Comparison of ENCODE assay signal across 21 cellular contexts in the genomic region with DNA sequence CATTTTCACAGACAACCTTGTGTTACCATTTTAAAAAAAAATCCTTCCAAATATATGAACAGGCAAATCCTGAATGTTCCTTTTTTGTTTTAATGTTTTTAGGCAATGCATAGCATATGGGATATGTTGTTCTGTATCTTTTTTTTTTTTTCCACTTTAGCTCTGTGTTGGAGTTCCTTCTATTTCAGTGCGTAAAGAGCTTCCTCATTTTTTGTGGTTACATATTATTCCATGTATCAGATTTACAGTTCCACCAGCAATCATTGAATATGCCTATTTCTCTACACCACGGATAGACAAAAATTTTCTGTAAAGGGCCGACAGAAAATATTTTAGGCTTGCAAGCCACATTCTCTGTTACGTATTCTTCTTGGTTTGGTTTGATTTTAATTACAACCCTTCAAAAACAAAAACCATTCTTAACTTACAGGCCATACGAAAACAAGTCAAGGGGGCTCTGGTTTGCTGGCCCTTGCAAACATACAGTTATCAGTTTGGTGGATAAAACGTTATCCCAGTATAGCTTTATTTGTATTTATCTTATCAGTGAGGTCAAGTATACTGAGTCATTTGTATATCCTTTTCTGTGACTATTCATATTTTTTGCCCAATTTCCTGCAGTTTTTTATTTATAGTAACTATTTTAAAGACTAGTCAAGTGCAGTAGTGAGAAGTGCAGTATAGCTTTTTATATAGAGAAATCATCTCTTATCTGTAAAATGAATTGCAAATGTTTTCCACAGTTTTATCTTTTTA. TPM values are rescaled to one million over a fixed set of nuclear protein-coding genes. Genes with fewer than 3 reads are reported as not detected.
DNase-seq lines count a peak whose midpoint lies in the region; ATAC-seq lines count a peak whose summit lies in the region.
"Had no signal": no experiment of that assay in that cellular context is flagged by ENCODE, and none has a peak within 500 bp of the region (broad histone marks: within the 10 kb centered on the region; RNA-seq: fewer than 3 reads in every experiment).

No MANE protein-coding gene starts in this region.

- H3K27ac ChIP-seq in mesenchymal stem cell (ENCODE audit: low read length, poor library complexity, severe bottlenecking) = no peak overlapping the region
- H3K27ac ChIP-seq: KMS-11 had no signal

- peaks cover 2% of the 10 kb centered on the region for H3K4me1 ChIP-seq in mesenchymal stem cell (ENCODE audit: control insufficient read depth, insufficient read depth, low read depth, low read length)

- H3K9me3 ChIP-seq in mesenchymal stem cell (ENCODE audit: control insufficient read depth, low read length) = no peaks in the 10 kb centered on the region
- H3K9me3 ChIP-seq: SK-N-SH had no signal

- peaks cover 21 to 58% (median 50%) of the 10 kb centered on the region in 4 donors for H3K4me1 Mint-ChIP-seq in naive thymus-derived CD8-positive, alpha-beta T cell

- H2AK5ac ChIP-seq in mesenchymal stem cell (ENCODE audit: low read length, severe bottlenecking) = no peak overlapping the region

- peaks cover 0 to 3% of the 10 kb centered on the region in 2 experiments for H3K36me3 ChIP-seq in mesenchymal stem cell (ENCODE audit: control insufficient read depth in 1 of 2, insufficient read depth in 2 of 2, low read depth in 1 of 2, low read length in 2 of 2)
- H3K36me3 ChIP-seq: MG63 had no signal

- peaks cover 12% of the 10 kb centered on the region for H3K79me1 ChIP-seq in mesenchymal stem cell (replicated peaks; ENCODE audit: low read length, poor library complexity, severe bottlenecking)

- no peak overlapping the region for H4K8ac ChIP-seq in mesenchymal stem cell (ENCODE audit: low read length)

- H2BK12ac ChIP-seq in mesenchymal stem cell (ENCODE audit: low read length in 2 of 2) = no peak overlapping the region

- no peak overlapping the region for H3K14ac ChIP-seq in mesenchymal stem cell (ENCODE audit: low read length in 2 of 2)

- no peak overlapping the region for H3K23ac ChIP-seq in mesenchymal stem cell (ENCODE audit: low read length in 2 of 2)

- no peak overlapping the region for H4K91ac ChIP-seq in mesenchymal stem cell (ENCODE audit: low read length)

- POLR2A ChIA-PET in naive thymus-derived CD8-positive, alpha-beta T cell (lab: Charles Lee) = no interaction called here

- peaks cover 5 to 19% (median 16%) of the 10 kb centered on the region in 3 donors for H3K36me3 Mint-ChIP-seq in naive thymus-derived CD8-positive, alpha-beta T cell

- H3K4me3 Mint-ChIP-seq in naive thymus-derived CD8-positive, alpha-beta T cell = no peak overlapping the region

- peak overlapping the region in 1 of 10 donors; percentile 24 for H3K27ac Mint-ChIP-seq in naive thymus-derived CD8-positive, alpha-beta T cell

- H3K18ac ChIP-seq in mesenchymal stem cell (ENCODE audit: low read depth in 1 of 2, low read length in 2 of 2) = no peak overlapping the region

- ATAC-seq in naive thymus-derived CD8-positive, alpha-beta T cell = no peak
- no peak for ATAC-seq in HG03460 (IDR thresholded peaks at IDR 0.05; ENCODE audit: unreplicated experiment)
- no peak for ATAC-seq in HG03565 (IDR thresholded peaks at IDR 0.05; ENCODE audit: unreplicated experiment)
- ATAC-seq: HCT116, Panc1, Right ventricle myocardium inferior had no signal

- H2BK15ac ChIP-seq in mesenchymal stem cell (ENCODE audit: low read depth, poor library complexity, severe bottlenecking) = no peak overlapping the region

- H2BK5ac ChIP-seq in mesenchymal stem cell (ENCODE audit: low read depth, low read length, poor library complexity, severe bottlenecking) = no peak overlapping the region

- no peak overlapping the region for H3K4me3 ChIP-seq in mesenchymal stem cell (ENCODE audit: insufficient read depth in 1 of 2, low read depth in 1 of 2, low read length in 2 of 2)
- H3K4me3 ChIP-seq: MG63 had no signal

- no peak overlapping the region for H2AFZ ChIP-seq in mesenchymal stem cell (ENCODE audit: low read depth, low read length)

- WGBS in mesenchymal stem cell = 75% methylated on average over 4 of the region's 6 CpGs

- no peaks in the 10 kb centered on the region for H3K27me3 Mint-ChIP-seq in naive thymus-derived CD8-positive, alpha-beta T cell

- no peak overlapping the region for H2BK120ac ChIP-seq in mesenchymal stem cell (ENCODE audit: low read depth, low read length)

- H3K9ac ChIP-seq in mesenchymal stem cell (ENCODE audit: low read length) = no peak overlapping the region
- H3K9ac ChIP-seq: KMS-11, SK-N-SH had no signal

- peaks cover 0 to 8% (median 2%) of the 10 kb centered on the region in 9 donors for H3K9me3 Mint-ChIP-seq in naive thymus-derived CD8-positive, alpha-beta T cell

- no peak overlapping the region for H3K4ac ChIP-seq in mesenchymal stem cell (ENCODE audit: low read depth in 1 of 2, low read length in 2 of 2)

- H3K27me3 ChIP-seq in mesenchymal stem cell (ENCODE audit: control insufficient read depth in 1 of 2, insufficient read depth in 1 of 2, low read length in 2 of 2) = no peaks in the 10 kb centered on the region
- H3K27me3 ChIP-seq: MG63 had no signal

- H3K4me2 ChIP-seq in mesenchymal stem cell (ENCODE audit: low read length, poor library complexity, severe bottlenecking) = no peak overlapping the region
- H3K4me2 ChIP-seq: KMS-11, SK-N-SH had no signal

- peak; percentile 45 for DNase-seq in NOMO-1 treated with DMSO at 0.1 percent for 48 hours (lab: John Stamatoyannopoulos, UW; ENCODE audit: unreplicated experiment)
- no peak for DNase-seq in NOMO-1 treated with dmso at 0.1 percent for 144 hours (lab: John Stamatoyannopoulos, UW; ENCODE audit: unreplicated experiment)
- DNase-seq in MV-4-11 (lab: John Stamatoyannopoulos, UW) = peak; percentile 51
- peak; percentile 42 for DNase-seq in amniotic epithelial cell (ENCODE audit: low read depth)
- peak; percentile 67 for DNase-seq in mesenchymal stem cell
- no peak for DNase-seq in naive thymus-derived CD8-positive, alpha-beta T cell
- DNase-seq: 8988T, C1 segment of cervical spinal cord, Caco-2, DMS53, MG63, NCI-H146, NCI-H345, NCI-H526 treated with DMSO at 0.1 percent for 48 hours, SK-N-SH had no signal

RNA-seq across cellular contexts. Expression of a gene that starts 55.7 kb away (rescaled TPM):
- polyA plus RNA-seq in mesenchymal stem cell (2013, experiment 1 of 2) = 51.2 TPM
- polyA plus RNA-seq in mesenchymal stem cell (2013, experiment 2 of 2) = 54.6 TPM
- 10 to 100 TPM; 39.7 to 44.9 TPM for total RNA-seq in naive thymus-derived CD8-positive, alpha-beta T cell
- polyA plus RNA-seq in naive thymus-derived CD8-positive, alpha-beta T cell = 10 to 100 TPM; 46.6 to 55.1 (median 48.2) TPM

Comparison
In these comparisons a context has a peak if more than half of its experiments do, and no peak if none do; other contexts are left out.
1. DNase-seq: peak in NOMO-1 treated with DMSO at 0.1 percent for 48 hours (single experiment), MV-4-11 (single experiment), amniotic epithelial cell (single experiment) and mesenchymal stem cell (single experiment); none in NOMO-1 treated with dmso at 0.1 percent for 144 hours (single experiment) and naive thymus-derived CD8-positive, alpha-beta T cell (0 of 10).